Comparison of ENCODE assay signal across 8 cellular contexts in the genomic region with DNA sequence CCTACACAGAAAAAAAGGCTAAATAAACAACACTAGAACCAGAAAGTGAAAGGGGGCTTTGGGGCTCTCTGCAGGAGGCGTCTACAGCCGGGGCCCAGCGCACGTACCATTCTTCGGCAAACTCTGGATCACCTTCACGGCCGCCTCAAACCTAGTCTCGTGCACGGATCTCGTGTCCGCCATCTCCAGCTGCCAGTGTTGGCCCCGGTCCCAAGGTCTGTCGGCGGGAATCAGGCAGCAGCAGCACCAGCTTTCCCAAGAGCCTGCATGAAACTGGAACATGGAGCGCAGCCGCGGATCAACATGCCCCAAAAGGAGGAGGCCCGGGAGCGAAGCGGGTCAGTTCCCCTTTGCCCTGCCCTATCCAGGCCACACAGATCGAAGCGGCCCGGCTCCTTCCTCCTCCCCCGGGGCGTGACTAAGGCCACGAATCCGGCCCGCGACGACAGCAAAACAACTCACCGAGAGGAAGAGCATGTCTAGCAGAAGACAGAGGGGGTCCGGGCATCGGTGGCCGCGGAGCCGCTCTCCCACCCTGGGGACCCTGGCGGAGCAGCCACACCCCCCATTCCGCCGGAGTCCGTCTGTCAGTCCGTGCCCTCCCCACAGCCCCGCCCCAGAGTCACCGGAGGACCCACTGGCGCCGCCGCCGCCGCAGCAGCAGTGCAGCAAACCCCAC. TPM values are rescaled to one million over a fixed set of nuclear protein-coding genes. Genes with fewer than 3 reads are reported as not detected.
DNase-seq lines count a peak whose midpoint lies in the region; ATAC-seq and TF ChIP-seq lines count a peak whose summit lies in the region.

A gene with protein sequence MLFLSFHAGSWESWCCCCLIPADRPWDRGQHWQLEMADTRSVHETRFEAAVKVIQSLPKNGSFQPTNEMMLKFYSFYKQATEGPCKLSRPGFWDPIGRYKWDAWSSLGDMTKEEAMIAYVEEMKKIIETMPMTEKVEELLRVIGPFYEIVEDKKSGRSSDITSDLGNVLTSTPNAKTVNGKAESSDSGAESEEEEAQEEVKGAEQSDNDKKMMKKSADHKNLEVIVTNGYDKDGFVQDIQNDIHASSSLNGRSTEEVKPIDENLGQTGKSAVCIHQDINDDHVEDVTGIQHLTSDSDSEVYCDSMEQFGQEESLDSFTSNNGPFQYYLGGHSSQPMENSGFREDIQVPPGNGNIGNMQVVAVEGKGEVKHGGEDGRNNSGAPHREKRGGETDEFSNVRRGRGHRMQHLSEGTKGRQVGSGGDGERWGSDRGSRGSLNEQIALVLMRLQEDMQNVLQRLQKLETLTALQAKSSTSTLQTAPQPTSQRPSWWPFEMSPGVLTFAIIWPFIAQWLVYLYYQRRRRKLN (minus strand): TSS at position 586 of the 679 bp plus-strand sequence. CDS start 109 bp downstream, at position 477.

- H3K27ac ChIP-seq in HUES48 (ENCODE audit: low read depth, low read length) (peak within 1 kb of the TSS; percentile 93), PC-3 (ENCODE audit: low read length) (peak within 1 kb of the TSS; percentile 80)

- CTCF ChIA-PET in PC-3 (lab: Charles Lee), result no interaction called here

- 0 out of 2 replicates have a peak, but pooled peaks cover 3% of the 10 kb centered on the region for H3K4me1 ChIP-seq in HUES48 (ENCODE audit: control insufficient read depth, insufficient read depth, low read length)
- peaks cover 30% of the 10 kb centered on the region for H3K4me1 ChIP-seq in PC-3 (ENCODE audit: insufficient read depth, low read length)

- peaks cover 38% of the 10 kb centered on the region for H3K36me3 Mint-ChIP-seq in activated T-cell treated with anti-CD3 and anti-CD28 coated beads, Interleukin-2, amount 50 U/mL, for 24 hours (ENCODE audit: low read depth)
- H3K36me3 Mint-ChIP-seq in stimulated activated effector memory CD8-positive, alpha-beta T cell treated with anti-CD3 and anti-CD28 coated beads, Interleukin-12 subunit alpha, Interleukin-12 subunit beta, amount 100 ng/mL, for 72 hours, result peaks cover 40% of the 10 kb centered on the region

- H3K4me2 ChIP-seq in PC-3 (ENCODE audit: low read length), result peak within 1 kb of the TSS; percentile 89

- no peaks in the 10 kb centered on the region for H3K9me3 ChIP-seq in HUES48 (ENCODE audit: control insufficient read depth, insufficient read depth, low read length)
- H3K9me3 ChIP-seq in PC-3 (ENCODE audit: low read length), result no peaks in the 10 kb centered on the region

- no peak for TF ChIP-seq CTCF in PC-3 (conservative IDR thresholded peaks at IDR 0.05; ENCODE audit: low read depth, low read length)

- DNase-seq in D341Med (ENCODE audit: low spot score) (peak; percentile 80), PC-3 (peak; percentile 59), erythroblast (lab: John Stamatoyannopoulos, UW) (peak; percentile 86 to 88), mucosa of gallbladder (ENCODE audit: low spot score) (peak; percentile 79)
- peak; percentile 86 for DNase-seq in activated T-cell treated with anti-CD3 and anti-CD28 coated beads, Interleukin-2, amount 50 U/mL, for 24 hours
- peak; percentile 54 to 88 for DNase-seq in stimulated activated effector memory CD8-positive, alpha-beta T cell treated with anti-CD3 and anti-CD28 coated beads, Interleukin-12 subunit alpha, Interleukin-12 subunit beta, amount 100 ng/mL, for 72 hours (ENCODE audit: low spot score in 2 of 2)

- peak; percentile 49 for ATAC-seq in GM21381 (IDR thresholded peaks at IDR 0.05; ENCODE audit: unreplicated experiment)
- peak; percentile 67 for ATAC-seq in PC-3
- ATAC-seq in stimulated activated effector memory CD8-positive, alpha-beta T cell treated with anti-CD3 and anti-CD28 coated beads, Interleukin-12 subunit alpha, Interleukin-12 subunit beta, amount 100 ng/mL, for 72 hours, result peak; percentile 68

- no peaks in the 10 kb centered on the region for H3K36me3 ChIP-seq in HUES48 (ENCODE audit: control insufficient read depth, insufficient read depth, low read length)
- H3K36me3 ChIP-seq in PC-3 (ENCODE audit: low read depth, low read length), result no peaks in the 10 kb centered on the region

- H3F3A ChIP-seq in PC-3 (ENCODE audit: low read length, unreplicated experiment), result no peaks in the 10 kb centered on the region

- peak within 1 kb of the TSS; percentile 99 for H3K27ac Mint-ChIP-seq in activated T-cell treated with anti-CD3 and anti-CD28 coated beads, Interleukin-2, amount 50 U/mL, for 24 hours
- peak within 1 kb of the TSS; percentile 95 for H3K27ac Mint-ChIP-seq in stimulated activated effector memory CD8-positive, alpha-beta T cell treated with anti-CD3 and anti-CD28 coated beads, Interleukin-12 subunit alpha, Interleukin-12 subunit beta, amount 100 ng/mL, for 72 hours

- peak within 1 kb of the TSS; percentile 91 for H3K4me3 Mint-ChIP-seq in activated T-cell treated with anti-CD3 and anti-CD28 coated beads, Interleukin-2, amount 50 U/mL, for 24 hours
- peak within 1 kb of the TSS; percentile 95 for H3K4me3 Mint-ChIP-seq in stimulated activated effector memory CD8-positive, alpha-beta T cell treated with anti-CD3 and anti-CD28 coated beads, Interleukin-12 subunit alpha, Interleukin-12 subunit beta, amount 100 ng/mL, for 72 hours

- H3K27me3 ChIP-seq in HUES48 (ENCODE audit: control insufficient read depth, insufficient read depth, low read length), result no peaks in the 10 kb centered on the region
- H3K27me3 ChIP-seq in PC-3 (ENCODE audit: low read length), result no peaks in the 10 kb centered on the region

- TF ChIP-seq POLR2A in erythroblast (IDR thresholded peaks at IDR 0.05; ENCODE audit: low read length), result no peak

- peak within 1 kb of the TSS; percentile 96 for H2AFZ ChIP-seq in PC-3 (ENCODE audit: low read length)

- H3K4me3 ChIP-seq in HUES48 (ENCODE audit: low read depth, low read length) (peak within 1 kb of the TSS; percentile 98), PC-3 (ENCODE audit: low read length) (peak within 1 kb of the TSS; percentile 70)

- BruUV-seq in PC-3 (replicated peaks; lab: Mats Ljungman, UMichigan), result no TSS peak

- POLR2A ChIA-PET in PC-3 (lab: Charles Lee; ENCODE audit: unreplicated experiment), result interaction anchor here (0.6 kb wide), 1 partner anchor 97 kb away, joined by 17 read pairs; no protein-coding TSS in a partner anchor

- peak within 1 kb of the TSS; percentile 77 for H3K9ac ChIP-seq in HUES48 (ENCODE audit: low read depth, low read length)
- H3K9ac ChIP-seq in PC-3 (ENCODE audit: low read length), result peak within 1 kb of the TSS; percentile 84

- H3K9me2 ChIP-seq in PC-3 (replicated peaks; ENCODE audit: low read length), result no peaks in the 10 kb centered on the region

- H3K4me1 Mint-ChIP-seq in activated T-cell treated with anti-CD3 and anti-CD28 coated beads, Interleukin-2, amount 50 U/mL, for 24 hours (ENCODE audit: low read depth), result peaks cover 29% of the 10 kb centered on the region
- H3K4me1 Mint-ChIP-seq in stimulated activated effector memory CD8-positive, alpha-beta T cell treated with anti-CD3 and anti-CD28 coated beads, Interleukin-12 subunit alpha, Interleukin-12 subunit beta, amount 100 ng/mL, for 72 hours, result peaks cover 21% of the 10 kb centered on the region

- intact Hi-C loops in PC-3 (cut with micrococcal nuclease), result loop anchor here (2.0 kb wide), 1 partner anchor 86 kb away; a partner anchor contains a TSS

- H3K79me2 ChIP-seq in PC-3 (ENCODE audit: low read length), result peaks cover 49% of the 10 kb centered on the region

- H3K27me3 Mint-ChIP-seq in activated T-cell treated with anti-CD3 and anti-CD28 coated beads, Interleukin-2, amount 50 U/mL, for 24 hours, result no peaks in the 10 kb centered on the region

- no peaks in the 10 kb centered on the region for H4K20me1 ChIP-seq in PC-3 (ENCODE audit: low read length)

- no peaks in the 10 kb centered on the region for H3K9me3 Mint-ChIP-seq in activated T-cell treated with anti-CD3 and anti-CD28 coated beads, Interleukin-2, amount 50 U/mL, for 24 hours
- H3K9me3 Mint-ChIP-seq in stimulated activated effector memory CD8-positive, alpha-beta T cell treated with anti-CD3 and anti-CD28 coated beads, Interleukin-12 subunit alpha, Interleukin-12 subunit beta, amount 100 ng/mL, for 72 hours, result no peaks in the 10 kb centered on the region

RNA-seq across cellular contexts. Expression of the gene that starts here (rescaled TPM):
- 10.7 and 12.3 TPM in 2 replicates for total RNA-seq in PC-3 (2014; rRNA removed)
- total RNA-seq in mucosa of gallbladder, result 34.4 TPM

Comparison
In these comparisons a context has a peak if more than half of its experiments do, and no peak if none do; other contexts are left out.
1. Peak in every context shown above with its lines: DNase-seq, ATAC-seq, H3K4me3 ChIP-seq and H3K27ac ChIP-seq.